ENCODE assay signal across 8 cellular contexts in genomic region chr11:125625225-125625593, GRCh38. TPM values are rescaled to one million over a fixed set of nuclear protein-coding genes. Genes with fewer than 3 reads are reported as not detected.
DNase-seq lines count a peak whose midpoint lies in the region; ATAC-seq and TF ChIP-seq lines count a peak whose summit lies in the region.

No MANE protein-coding gene starts in this region.

- peaks cover 9% of the 10 kb centered on the region for H3K36me3 ChIP-seq in ACC112 (ENCODE audit: insufficient read depth, low read length)
- peaks cover 4% of the 10 kb centered on the region; the same call in 1 of the 2 replicates for H3K36me3 ChIP-seq in GM23248 (ENCODE audit: low read depth)
- H3K36me3 ChIP-seq in heart left ventricle: peaks cover 0 to 26% (median 19%) of the 10 kb centered on the region in 9 donors
- H3K36me3 ChIP-seq in gastrocnemius medialis: peaks cover under 1 to 23% of the 10 kb centered on the region in 2 donors

- intact Hi-C loops in heart left ventricle (cut with DNase I): loop anchor here in 7 of 10 donors (1.0 to 10.0 kb wide), 11 partner anchors 33 to 640 kb away; partner anchors contain the start of genes STT3A (in 3 of the 7), EI24 (in 2 of the 7), HYLS1 (in 2 of the 7) and FEZ1 (in 1 of the 7)
- intact Hi-C loops in gastrocnemius medialis (cut with DNase I; ENCODE audit: low total_unique reads): loop anchor here (1.0 to 2.0 kb wide), 3 partner anchors 32 to 128 kb away; partner anchors contain the start of genes EI24 and FEZ1

- peaks cover 51% of the 10 kb centered on the region for H3F3A ChIP-seq in GM23248 (ENCODE audit: insufficient read depth)

- peaks cover 21% of the 10 kb centered on the region for H3K79me2 ChIP-seq in ACC112 (ENCODE audit: control insufficient read depth, insufficient read depth, low read length, unreplicated experiment)
- peaks cover 24% of the 10 kb centered on the region for H3K79me2 ChIP-seq in GM23248 (ENCODE audit: insufficient read depth)

- no peaks in the 10 kb centered on the region for H4K20me1 ChIP-seq in GM23248 (ENCODE audit: insufficient read depth)

- in situ Hi-C loops in GM23248 (cut with MboI) (no loop called here), gastrocnemius medialis (cut with MboI; ENCODE audit: low sequenced_read_pairs in 4 of 4) (no loop called here)

- H3K9me2 ChIP-seq in GM23248 (ENCODE audit: insufficient read depth): no peaks in the 10 kb centered on the region

- TF ChIP-seq POLR2A in heart left ventricle (IDR thresholded peaks at IDR 0.05) (no peak), gastrocnemius medialis (IDR thresholded peaks at IDR 0.05) (no peak)

- H3K27me3 ChIP-seq in ACC112 (ENCODE audit: insufficient read depth, low read length) (no peaks in the 10 kb centered on the region), GM23248 (replicated peaks; ENCODE audit: insufficient read depth) (no peaks in the 10 kb centered on the region), heart left ventricle (no peaks in the 10 kb centered on the region), gastrocnemius medialis (no peaks in the 10 kb centered on the region)

- peak overlapping the region; percentile 92 for H3K9ac ChIP-seq in GM23248

- 2 to 3% methylated on average over 16 of the region's 16 CpGs for WGBS in GM23248 (ENCODE audit: low coverage in 1 of 2, low lambda C conversion rate in 2 of 2, missing lambda C conversion rate in 2 of 2), 2 experiments
- 1 to 2% (median 2%) methylated on average over 15 to 16 of the region's 16 CpGs for WGBS in heart left ventricle, 4 donors

- H3K4me1 ChIP-seq in ACC112 (ENCODE audit: control insufficient read depth, insufficient read depth, low read length, unreplicated experiment): peaks cover 29% of the 10 kb centered on the region
- peaks cover 25% of the 10 kb centered on the region for H3K4me1 ChIP-seq in GM23248 (ENCODE audit: insufficient read depth)
- H3K4me1 ChIP-seq in heart left ventricle: peaks cover 4 to 23% (median 15%) of the 10 kb centered on the region in 12 donors
- peaks cover 13 to 16% of the 10 kb centered on the region in 2 donors for H3K4me1 ChIP-seq in gastrocnemius medialis

- TF ChIP-seq CTCF in WI38 (IDR thresholded peaks at IDR 0.05; ENCODE audit: low read depth, low read length): no peak
- TF ChIP-seq CTCF in heart left ventricle (IDR thresholded peaks at IDR 0.05): peak in 1 of 12 donors; percentile 10
- TF ChIP-seq CTCF in gastrocnemius medialis (IDR thresholded peaks at IDR 0.05 in 4 of 5, conservative IDR thresholded peaks at IDR 0.05 in 1 of 5): no peak

- H3K4me3 ChIP-seq in ACC112 (ENCODE audit: low read depth, low read length) (peak overlapping the region; percentile 89), GM23248 (peak overlapping the region; percentile 91), WI38 (ENCODE audit: low read depth, low read length) (peak overlapping the region; percentile 78), heart left ventricle (peak overlapping the region; percentile 40 to 80 (median 74)), gastrocnemius medialis (peak overlapping the region; percentile 74 to 85 (median 83))

- ATAC-seq in heart left ventricle (peak in 3 of 4 donors; percentile 36 to 59 (median 49)), gastrocnemius medialis (peak; percentile 58 to 74)

- H3K9me3 ChIP-seq in GM23248 (ENCODE audit: low read depth) (no peaks in the 10 kb centered on the region), heart left ventricle (no peaks in the 10 kb centered on the region), gastrocnemius medialis (no peaks in the 10 kb centered on the region)

- peak overlapping the region; percentile 94 for H3K27ac ChIP-seq in ACC112 (ENCODE audit: low read depth, low read length)
- H3K27ac ChIP-seq in GM23248: peak overlapping the region; percentile 91
- H3K27ac ChIP-seq in heart left ventricle: peak overlapping the region; percentile 70 to 98 (median 95)
- peak overlapping the region; percentile 89 to 97 (median 94) for H3K27ac ChIP-seq in gastrocnemius medialis

- DNase-seq in GM23248 (no peak), heart left ventricle (no peak), gastrocnemius medialis (no peak), foreskin melanocyte (no peak), COR-L47 (lab: John Stamatoyannopoulos, UW) (no peak), GOT3 (lab: John Stamatoyannopoulos, UW) (no peak)

- peak overlapping the region; percentile 77 for H2AFZ ChIP-seq in ACC112 (ENCODE audit: low read length, unreplicated experiment)
- H2AFZ ChIP-seq in GM23248: peak overlapping the region; percentile 93

- H3K4me2 ChIP-seq in GM23248 (ENCODE audit: unreplicated experiment): peak overlapping the region; percentile 91

RNA-seq across cellular contexts. Expression of gene CHEK1, which starts 0.2 kb away (rescaled TPM):
- total RNA-seq in GM23248 (2014; rRNA removed; shearing (Covaris generic)): 16.8 and 23.4 TPM in 2 replicates
- polyA plus RNA-seq in GM23248 (2016; fragmentation: Nextera tagmentation; extraction: Ambion mirVana): 15.1 and 16.8 TPM in 2 replicates
- total RNA-seq in heart left ventricle: 1 to 10 TPM in 5 of 9 donors, under 1 TPM in 4; 0.63 to 6.2 (median 1.2) TPM
- polyA plus RNA-seq in heart left ventricle: 1 to 10 TPM in 1 of 2 donors, under 1 TPM in 1; 0.50 to 1.5 TPM
- total RNA-seq in gastrocnemius medialis: under 1 TPM in 2 of 4 donors, not detected in 2; 0.42 to 0.56 TPM

RNA-seq across cellular contexts. Expression of gene STT3A, which starts 32.6 kb away (rescaled TPM):
- 289 and 309 TPM in 2 replicates for total RNA-seq in GM23248 (2014; rRNA removed; shearing (Covaris generic))
- polyA plus RNA-seq in GM23248 (2016; fragmentation: Nextera tagmentation; extraction: Ambion mirVana): 245 and 258 TPM in 2 replicates
- 10 to 100 TPM; 47.6 to 98.6 (median 59.1) TPM for total RNA-seq in heart left ventricle
- 10 to 100 TPM; 21.5 to 72.7 TPM for polyA plus RNA-seq in heart left ventricle
- 10 to 100 TPM; 31.5 to 34.6 (median 32.9) TPM for total RNA-seq in gastrocnemius medialis

RNA-seq across cellular contexts. Expression of gene ACRV1, which starts 55.4 kb away (rescaled TPM):
- not detected in 2 replicates for total RNA-seq in GM23248 (2014; rRNA removed; shearing (Covaris generic))
- polyA plus RNA-seq in GM23248 (2016; fragmentation: Nextera tagmentation; extraction: Ambion mirVana): 0.10 and 0.22 TPM in 2 replicates
- not detected for total RNA-seq in heart left ventricle
- polyA plus RNA-seq in heart left ventricle: not detected
- total RNA-seq in gastrocnemius medialis: not detected

RNA-seq across cellular contexts. Expression of gene EI24, which starts 55.9 kb away (rescaled TPM):
- total RNA-seq in GM23248 (2014; rRNA removed; shearing (Covaris generic)): 124 and 145 TPM in 2 replicates
- polyA plus RNA-seq in GM23248 (2016; fragmentation: Nextera tagmentation; extraction: Ambion mirVana) (139 and 140 TPM in 2 replicates), heart left ventricle (100 to 1,000 TPM in 1 of 2 donors, 10 to 100 TPM in 1; 20.6 to 125 TPM)
- total RNA-seq in heart left ventricle (10 to 100 TPM; 47.7 to 72.4 (median 53.8) TPM), gastrocnemius medialis (100 to 1,000 TPM in 3 of 4 donors, 10 to 100 TPM in 1; 88.9 to 140 (median 127) TPM)
